1 cellular context compared by ENCODE assay signal in the genomic region with DNA sequence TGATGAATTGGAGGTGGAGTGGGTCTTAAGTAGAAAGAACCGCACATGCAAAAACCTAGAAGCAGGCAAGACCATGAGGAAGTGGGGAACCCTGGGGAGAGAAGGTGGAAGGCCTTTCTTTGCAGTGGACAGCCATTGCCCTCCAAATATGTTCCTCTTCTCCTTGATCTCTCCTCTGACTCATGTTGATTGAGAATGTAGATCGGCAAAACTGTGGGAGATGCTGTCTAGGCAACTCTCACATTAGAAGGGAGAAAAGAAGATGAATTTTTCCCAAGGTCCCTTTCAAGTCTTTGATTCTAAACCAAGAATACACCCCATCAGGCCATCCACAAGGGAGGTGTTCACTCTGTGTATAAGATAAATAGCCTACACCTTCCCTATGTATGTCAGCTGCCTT.
TF ChIP-seq lines count a peak whose summit lies in the region.

No MANE protein-coding gene starts in this region.

TF ChIP-seq in SK-N-SH, 30 proteins besides CTCF, POLR2A, EP300 and RAD21 (continued from another document):
- TF ChIP-seq USF1 (IDR thresholded peaks at IDR 0.05; ENCODE audit: borderline replicate concordance, low read depth), result no peak
- no peak for TF ChIP-seq TEAD4 (IDR thresholded peaks at IDR 0.05; ENCODE audit: borderline replicate concordance, insufficient read depth)
- TF ChIP-seq RFX5 (IDR thresholded peaks at IDR 0.05; ENCODE audit: low read length), result no peak
- TF ChIP-seq PBX3 (IDR thresholded peaks at IDR 0.05), result no peak
- TF ChIP-seq NRF1 (IDR thresholded peaks at IDR 0.05; ENCODE audit: low read depth, low read length), result no peak
TF ChIP-seq in SK-N-SH: peak in this region for 0.
